19 cellular contexts compared by ENCODE assay signal in genomic region chr6:70980800-70981199, GRCh38. TPM values are rescaled to one million over a fixed set of nuclear protein-coding genes. Genes with fewer than 3 reads are reported as not detected.
A peak's percentile ranks its signal among the peaks of the same experiment; 100 is the strongest.
DNase-seq lines count a peak whose midpoint lies in the region; ATAC-seq and TF ChIP-seq lines count a peak whose summit lies in the region.
"Had no signal": no experiment of that assay in that cellular context is flagged by ENCODE, and none has a peak within 500 bp of the region (broad histone marks: within the 10 kb centered on the region; RNA-seq: fewer than 3 reads in every experiment).

No MANE protein-coding gene starts in this region.

- no peak overlapping the region for H3K4me3 ChIP-seq in SK-N-SH (ENCODE audit: low read depth in 2 of 2, low read length in 1 of 2)
- H3K4me3 ChIP-seq: BLaER1 treated with 17β-estradiol and CSF1 and Interleukin-3, amounts not matched to agents 10 nM and 100 nM; GM23338 had no signal

- peaks cover 5% of the 10 kb centered on the region for H3K9me3 Mint-ChIP-seq in natural killer cell treated with Interleukin-12 subunit alpha and Interleukin-12 subunit beta and Interleukin-15 and Interleukin-18, amount 100 ng/mL, for 72 hours
- H3K9me3 Mint-ChIP-seq: GM23338 had no signal

- H4K20me1 ChIP-seq in SK-N-SH (ENCODE audit: insufficient read depth), result no peaks in the 10 kb centered on the region
- H4K20me1 ChIP-seq: BLaER1 treated with 17β-estradiol and CSF1 and Interleukin-3, amounts not matched to agents 10 nM and 100 nM had no signal

- no peak overlapping the region for H3K4me3 Mint-ChIP-seq in natural killer cell treated with Interleukin-12 subunit alpha and Interleukin-12 subunit beta and Interleukin-15 and Interleukin-18, amount 100 ng/mL, for 72 hours
- H3K4me3 Mint-ChIP-seq: CD8-positive, alpha-beta memory T cell; GM23338 had no signal

- no peak for ATAC-seq in SK-N-SH treated with all-trans-retinoic acid at 6 μM for 48 hours
- no peak for ATAC-seq in natural killer cell treated with Interleukin-12 subunit alpha and Interleukin-12 subunit beta and Interleukin-15 and Interleukin-18, amount 100 ng/mL, for 72 hours
- ATAC-seq: GM23338 had no signal

- H3K9me3 ChIP-seq in SK-N-SH, result no peaks in the 10 kb centered on the region

- H3K79me2 ChIP-seq in SK-N-SH (ENCODE audit: insufficient read depth), result no peaks in the 10 kb centered on the region

- no peaks in the 10 kb centered on the region for H3K4me1 Mint-ChIP-seq in natural killer cell treated with Interleukin-12 subunit alpha and Interleukin-12 subunit beta and Interleukin-15 and Interleukin-18, amount 100 ng/mL, for 72 hours (ENCODE audit: low read depth in 2 of 2)
- H3K4me1 Mint-ChIP-seq: CD8-positive, alpha-beta memory T cell; GM23338 had no signal

- H3K4me1 ChIP-seq in SK-N-SH (ENCODE audit: control insufficient read depth in 1 of 2, insufficient read depth in 2 of 2, low read depth in 1 of 2, low read length in 1 of 2), result no peaks in the 10 kb centered on the region; a peak in 1 of 4 replicates

- POLR2A ChIA-PET in SK-N-SH (lab: Yijun Ruan, JAX), result no interaction called here

- H3K9me2 ChIP-seq in SK-N-SH, result no peaks in the 10 kb centered on the region

- no peak for TF ChIP-seq EP300 in SK-N-SH (IDR thresholded peaks at IDR 0.05; ENCODE audit: borderline replicate concordance in 1 of 2, low read depth in 1 of 2, low read length in 1 of 2)

- no peak for TF ChIP-seq CTCF in SK-N-SH (IDR thresholded peaks at IDR 0.05)

- no peak for TF ChIP-seq RAD21 in SK-N-SH (IDR thresholded peaks at IDR 0.05; ENCODE audit: low read length)

- H3K36me3 Mint-ChIP-seq in natural killer cell treated with Interleukin-12 subunit alpha and Interleukin-12 subunit beta and Interleukin-15 and Interleukin-18, amount 100 ng/mL, for 72 hours, result no peaks in the 10 kb centered on the region
- H3K36me3 Mint-ChIP-seq: CD8-positive, alpha-beta memory T cell had no signal

- no peaks in the 10 kb centered on the region for H3K27me3 ChIP-seq in SK-N-SH (ENCODE audit: insufficient read depth)
- H3K27me3 ChIP-seq: BLaER1 treated with 17β-estradiol and CSF1 and Interleukin-3, amounts not matched to agents 10 nM and 100 nM had no signal

- WGBS in SK-N-SH (ENCODE audit: low lambda C conversion rate), result 36% methylated on average over 3 of the region's 3 CpGs

- no peak overlapping the region for H3K27ac ChIP-seq in SK-N-SH (ENCODE audit: low read depth in 2 of 2, low read length in 1 of 2)
- H3K27ac ChIP-seq: BLaER1 treated with 17β-estradiol and CSF1 and Interleukin-3, amounts not matched to agents 10 nM and 100 nM had no signal

- CTCF ChIA-PET in SK-N-SH (lab: Yijun Ruan, JAX), result interaction anchor here (1.1 kb wide), 1 partner anchor 33 kb away, joined by 3 read pairs; no protein-coding TSS in a partner anchor

- DNase-seq in NCI-H1694 treated with DMSO at 0.1 percent for 48 hours (lab: John Stamatoyannopoulos, UW) (peak; percentile 5), NCI-H1694 (lab: John Stamatoyannopoulos, UW) (no peak), SK-N-SH (peak; percentile 6), SK-N-DZ (ENCODE audit: low spot score) (peak; percentile 70), EL (no peak), NOMO-1 treated with dmso at 0.1 percent for 144 hours (lab: John Stamatoyannopoulos, UW; ENCODE audit: unreplicated experiment) (no peak)
- DNase-seq in natural killer cell treated with Interleukin-12 subunit alpha and Interleukin-12 subunit beta and Interleukin-15 and Interleukin-18, amount 100 ng/mL, for 72 hours (ENCODE audit: low spot score), result no peak
- DNase-seq: 8988T; CD8-positive, alpha-beta memory T cell; COR-L47; DMS153; DMS79; GF-D8; HCEC 1CT had no signal

- H3K9ac ChIP-seq in SK-N-SH, result no peak overlapping the region
- H3K9ac ChIP-seq: BLaER1 treated with 17β-estradiol and CSF1 and Interleukin-3, amounts not matched to agents 10 nM and 100 nM had no signal

- no peaks in the 10 kb centered on the region for H3K36me3 ChIP-seq in SK-N-SH (replicated peaks in 1 of 2; ENCODE audit: control insufficient read depth in 1 of 2, insufficient read depth in 2 of 2, low read length in 1 of 2)
- H3K36me3 ChIP-seq: BLaER1 treated with 17β-estradiol and CSF1 and Interleukin-3, amounts not matched to agents 10 nM and 100 nM had no signal

- H3K27ac Mint-ChIP-seq in natural killer cell treated with Interleukin-12 subunit alpha and Interleukin-12 subunit beta and Interleukin-15 and Interleukin-18, amount 100 ng/mL, for 72 hours, result no peak overlapping the region
- H3K27ac Mint-ChIP-seq: CD8-positive, alpha-beta memory T cell; GM23338 had no signal

- H2AFZ ChIP-seq in SK-N-SH (ENCODE audit: low read depth), result no peak overlapping the region
- H2AFZ ChIP-seq: GM23338 had no signal

- H3K4me2 ChIP-seq in SK-N-SH, result no peak overlapping the region
- H3K4me2 ChIP-seq: BLaER1 treated with 17β-estradiol and CSF1 and Interleukin-3, amounts not matched to agents 10 nM and 100 nM; GM23338 had no signal

- H3F3A ChIP-seq in SK-N-SH (replicated peaks; ENCODE audit: insufficient read depth), result no peaks in the 10 kb centered on the region

- H3K27me3 Mint-ChIP-seq in natural killer cell treated with Interleukin-12 subunit alpha and Interleukin-12 subunit beta and Interleukin-15 and Interleukin-18, amount 100 ng/mL, for 72 hours, result peaks cover 2 to 12% of the 10 kb centered on the region in 2 donors

TF ChIP-seq in SK-N-SH, 30 proteins besides CTCF, POLR2A, EP300 and RAD21:
- TF ChIP-seq MXI1 (IDR thresholded peaks at IDR 0.05; ENCODE audit: low read depth, low read length), result peak; percentile 49; the same call in 1 of the 2 replicates
- TF ChIP-seq SMC3 (IDR thresholded peaks at IDR 0.05; ENCODE audit: low read depth, low read length), result no peak
- TF ChIP-seq REST (IDR thresholded peaks at IDR 0.05; ENCODE audit: low read depth, low read length), result no peak
- TF ChIP-seq ELF1 (IDR thresholded peaks at IDR 0.05), result no peak
- no peak for TF ChIP-seq JUND (IDR thresholded peaks at IDR 0.05)

TF ChIP-seq in SK-N-SH treated with all-trans-retinoic acid at 6 μM for 48 hours, 23 proteins besides CTCF, POLR2A, EP300 and RAD21:
- TF ChIP-seq PPARA (CRISPR knock-in tag; IDR thresholded peaks at IDR 0.05; ENCODE audit: borderline replicate concordance) (no peak), BACH2 (CRISPR knock-in tag; IDR thresholded peaks at IDR 0.05; ENCODE audit: borderline replicate concordance) (no peak)

RNA-seq across cellular contexts. Expression of gene B3GAT2, which starts 23.9 kb away (rescaled TPM):
- polyA plus RNA-seq in SK-N-SH (2012; rRNA removed), result under 0.01 and 0.02 TPM in 2 replicates
- polyA plus RNA-seq in SK-N-SH (2012; cell fraction: cytosol; rRNA removed), result 0.01 and 0.05 TPM in 2 replicates
- 0.02 TPM in 1 of 2 replicates, not detected in the other for polyA plus RNA-seq in SK-N-SH (2012; cell fraction: nucleus; rRNA removed)
- polyA plus RNA-seq in SK-N-DZ (2014; cell fraction: cytosol; rRNA removed), result 36.4 and 38.2 TPM in 2 replicates
- polyA plus RNA-seq in SK-N-DZ (2014; cell fraction: nucleus; rRNA removed), result 52.2 and 56.1 TPM in 2 replicates
- under 1 TPM in 1 of 2 donors, not detected in 1; 0.05 TPM for total RNA-seq in natural killer cell treated with Interleukin-12 subunit alpha and Interleukin-12 subunit beta and Interleukin-15 and Interleukin-18, amount 100 ng/mL, for 72 hours
- total RNA-seq: A673; CD8-positive, alpha-beta memory T cell; HT-29 had no signal

Comparison
In these comparisons a context has a peak if more than half of its experiments do, and no peak if none do; other contexts are left out.
1. DNase-seq: peak in NCI-H1694 treated with DMSO at 0.1 percent for 48 hours (single experiment), SK-N-SH (single experiment) and SK-N-DZ (single experiment); none in NCI-H1694 (single experiment), EL (single experiment), natural killer cell treated with Interleukin-12 subunit alpha and Interleukin-12 subunit beta and Interleukin-15 and Interleukin-18, amount 100 ng/mL, for 72 hours (single experiment) and NOMO-1 treated with dmso at 0.1 percent for 144 hours (single experiment).